26 cellular contexts compared by ENCODE assay signal in the genomic region with DNA sequence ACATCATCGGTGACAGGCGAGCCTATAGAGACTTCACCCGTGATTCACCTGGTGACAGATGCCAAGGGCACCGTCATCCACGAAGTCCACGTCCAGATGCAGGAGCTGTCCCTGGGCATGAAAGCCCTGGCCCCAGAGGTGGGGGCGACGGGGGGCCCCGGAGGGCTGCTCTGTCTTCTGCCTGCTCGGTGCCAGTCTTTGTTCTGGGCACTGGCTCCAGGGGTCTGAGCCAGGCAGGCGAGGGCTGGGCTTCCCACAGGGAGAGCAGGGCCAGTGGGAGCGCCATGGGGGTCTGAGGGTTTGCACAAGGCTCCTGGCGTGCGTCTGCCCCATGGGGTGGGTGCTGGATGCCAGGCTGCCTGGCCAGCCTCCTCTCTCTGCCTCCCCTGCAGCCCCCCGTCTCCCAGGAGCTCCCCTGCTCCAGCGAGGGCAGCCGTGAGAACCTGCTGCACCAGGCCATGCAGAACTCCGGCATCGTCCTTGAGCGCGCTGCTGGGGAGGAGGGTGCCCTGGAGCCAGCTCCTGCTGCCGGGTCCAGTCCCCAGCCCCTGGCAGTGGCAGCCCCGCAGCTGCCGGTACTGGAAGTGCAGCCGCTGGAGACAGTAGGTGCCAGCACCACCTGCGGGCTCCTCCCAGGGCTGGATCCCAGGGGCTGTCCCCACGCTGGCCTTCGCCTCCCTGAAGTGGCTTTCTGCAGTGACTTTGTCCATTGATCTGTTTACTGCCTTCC.
"Had no signal": no experiment of that assay in that cellular context is flagged by ENCODE, and none has a peak within 500 bp of the region (broad histone marks: within the 10 kb centered on the region; RNA-seq: fewer than 3 reads in every experiment).

No MANE protein-coding gene starts in this region.

- ATAC-seq: activated CD8-positive, alpha-beta memory T cell treated with anti-CD3 and anti-CD28 coated beads, Interleukin-2, amount 10 ng/mL, durations not matched to agents 7 days and 5 days; activated T-helper 17 cell treated with anti-CD3 and anti-CD28 coated beads, Interleukin-2, amount 50 U/mL, for 72 hours had no signal

- H3K4me3 ChIP-seq: cardiac muscle cell, Peyer's patch, SJSA1 had no signal

- H3K9me3 ChIP-seq: Peyer's patch, SJSA1 had no signal

- H3K27me3 ChIP-seq: SJSA1 had no signal

- H3K4me1 ChIP-seq: SJSA1 had no signal

- H3K27ac ChIP-seq: brain microvascular endothelial cell, cardiac muscle cell, Peyer's patch, SJSA1 had no signal

- DNase-seq: activated B cell treated with CpG ODN at 0.5 μM for 24 hours; activated CD4-positive, alpha-beta T cell treated with anti-CD3 and anti-CD28 coated beads for 1 hour; activated CD4-positive, alpha-beta T cell treated with anti-CD3 and anti-CD28 coated beads, Interleukin-2, amount 10 ng/mL, durations not matched to agents 24 days and 14 days; activated CD4-positive, alpha-beta T cell treated with anti-CD3 and anti-CD28 coated beads, Interleukin-2, amount 50 U/mL, for 48 hours; activated CD8-positive, alpha-beta memory T cell treated with anti-CD3 and anti-CD28 coated beads, Interleukin-2, amount 10 ng/mL, durations not matched to agents 7 days and 5 days; activated gamma-delta T cell treated with Interleukin-2 at 50 U/mL for 16 hours; activated naive CD4-positive, alpha-beta T cell treated with anti-CD3 and anti-CD28 coated beads, Interleukin-2, amount 10 ng/mL, durations not matched to agents 7 days and 5 days; activated naive CD8-positive, alpha-beta T cell treated with anti-CD3 and anti-CD28 coated beads for 36 hours; activated T-cell treated with anti-CD3 and anti-CD28 coated beads, Interleukin-2, amount 50 U/mL, for 24 hours; brain microvascular endothelial cell; cerebellar nuclear complex; MM.1S; NCI-H1105; NCI-H1436; NCI-H1694 treated with DMSO at 0.1 percent for 48 hours; NCI-H2029 treated with DMSO at 0.1 percent for 48 hours; NCI-H2171; NCI-H2227 treated with DMSO at 0.1 percent for 48 hours; NCI-H446 treated with DMSO at 0.1 percent for 48 hours; NCI-H526; NCI-H774; Peyer's patch; SHP77 had no signal
